Comparison of ENCODE assay signal across 1 cellular context in the genomic region with DNA sequence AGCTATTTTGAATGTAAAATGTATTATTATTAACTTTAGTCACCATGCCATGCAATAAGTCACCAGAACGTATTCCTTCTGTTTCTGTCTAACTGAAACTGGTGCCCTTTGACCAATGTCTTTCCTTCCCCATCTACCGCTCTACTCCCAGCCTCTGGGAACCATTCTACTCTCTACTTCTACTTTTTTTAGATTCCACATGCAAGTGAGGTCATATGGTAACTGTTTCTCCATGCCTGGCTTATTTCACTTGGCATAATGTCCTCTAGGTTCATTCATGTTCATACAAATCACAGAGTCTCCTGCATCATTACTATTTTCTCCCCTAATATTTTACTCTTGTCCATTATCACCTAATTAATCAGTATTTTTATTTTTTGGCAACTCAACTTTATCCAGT.
TF ChIP-seq lines count a peak whose summit lies in the region.

No MANE protein-coding gene starts in this region.

TF ChIP-seq in IMR-90, 13 proteins besides CTCF, POLR2A, EP300 and RAD21 (continued from another document):
- no peak for TF ChIP-seq ELK1 (IDR thresholded peaks at IDR 0.05; ENCODE audit: borderline replicate concordance, low read depth, low read length)
- no peak for TF ChIP-seq MAZ (IDR thresholded peaks at IDR 0.05; ENCODE audit: borderline replicate concordance, low read depth, low read length)
- TF ChIP-seq FOS (IDR thresholded peaks at IDR 0.05; ENCODE audit: low read depth, low read length) = no peak
- no peak for TF ChIP-seq RFX5 (IDR thresholded peaks at IDR 0.05; ENCODE audit: low read depth, low read length)
- TF ChIP-seq MAFK (IDR thresholded peaks at IDR 0.05; ENCODE audit: low read depth, low read length) = no peak
- no peak for TF ChIP-seq CHD1 (IDR thresholded peaks at IDR 0.05; ENCODE audit: low read depth, low read length)
- TF ChIP-seq RCOR1 (IDR thresholded peaks at IDR 0.05; ENCODE audit: insufficient replicate concordance, low read length) = no peak
- no peak for TF ChIP-seq NFE2L2 (IDR thresholded peaks at IDR 0.05; ENCODE audit: low read depth, low read length)
TF ChIP-seq in IMR-90: peak in this region for 0.
